Comparison of ENCODE assay signal across 19 cellular contexts in genomic region chr18:3867252-3867651, GRCh38.
DNase-seq lines count a peak whose midpoint lies in the region; ATAC-seq and TF ChIP-seq lines count a peak whose summit lies in the region.
"Had no signal": no experiment of that assay in that cellular context is flagged by ENCODE, and none has a peak within 500 bp of the region (broad histone marks: within the 10 kb centered on the region; RNA-seq: fewer than 3 reads in every experiment).

No MANE protein-coding gene starts in this region.

- no peak overlapping the region for H4K91ac ChIP-seq in mesenchymal stem cell (ENCODE audit: low read length)

- DNase-seq in DMS79 treated with DMSO at 0.1 percent for 48 hours (lab: John Stamatoyannopoulos, UW) = peak; percentile 39
- no peak for DNase-seq in DMS79 (lab: John Stamatoyannopoulos, UW)
- no peak for DNase-seq in mesenchymal stem cell
- no peak for DNase-seq in thoracic aorta (ENCODE audit: low spot score)
- DNase-seq in NCI-H2081 treated with DMSO at 0.1 percent for 48 hours (lab: John Stamatoyannopoulos, UW) = no peak
- DNase-seq in activated CD4-positive, alpha-beta T cell treated with anti-CD3 and anti-CD28 coated beads for 48 hours = no peak
- DNase-seq: H9, HFFc6, NCI-H1105, NCI-H2081, NCI-H526 had no signal

- peak overlapping the region; percentile 84 for H2AK5ac ChIP-seq in mesenchymal stem cell (ENCODE audit: low read length, severe bottlenecking)

- no peak overlapping the region for H2BK15ac ChIP-seq in mesenchymal stem cell (ENCODE audit: low read depth, poor library complexity, severe bottlenecking)

- no peak overlapping the region for H2BK5ac ChIP-seq in mesenchymal stem cell (ENCODE audit: low read depth, low read length, poor library complexity, severe bottlenecking)

- H3K4me2 ChIP-seq in mesenchymal stem cell (ENCODE audit: low read length, poor library complexity, severe bottlenecking) = no peak overlapping the region

- H3K9me3 ChIP-seq in mesenchymal stem cell (ENCODE audit: control insufficient read depth, low read length) (no peaks in the 10 kb centered on the region), thoracic aorta (no peaks in the 10 kb centered on the region)
- H3K9me3 ChIP-seq: SJSA1 had no signal

- 86% methylated on average over 4 of the region's 4 CpGs for WGBS in mesenchymal stem cell

- no peaks in the 10 kb centered on the region for H3K36me3 ChIP-seq in mesenchymal stem cell (ENCODE audit: control insufficient read depth in 1 of 2, insufficient read depth in 2 of 2, low read depth in 1 of 2, low read length in 2 of 2)
- no peaks in the 10 kb centered on the region for H3K36me3 ChIP-seq in thoracic aorta
- H3K36me3 ChIP-seq: SJSA1 had no signal

- no peak overlapping the region for H2AFZ ChIP-seq in mesenchymal stem cell (ENCODE audit: low read depth, low read length)

- H3K4me3 Mint-ChIP-seq in brain = peak overlapping the region in 2 of 5 experiments; percentile 46 to 49
- H3K4me3 Mint-ChIP-seq: H9, HFFc6, IgD-negative memory B cell had no signal

- peak overlapping the region in 4 of 5 experiments; percentile 61 to 87 (median 79) for H3K27ac Mint-ChIP-seq in brain
- H3K27ac Mint-ChIP-seq: HFFc6, IgD-negative memory B cell had no signal

- no peaks in the 10 kb centered on the region for H3K36me3 Mint-ChIP-seq in brain
- H3K36me3 Mint-ChIP-seq: IgD-negative memory B cell had no signal

- H3K79me1 ChIP-seq in mesenchymal stem cell (replicated peaks; ENCODE audit: low read length, poor library complexity, severe bottlenecking) = peaks cover 12% of the 10 kb centered on the region

- no peak overlapping the region for H2BK12ac ChIP-seq in mesenchymal stem cell (ENCODE audit: low read length in 2 of 2)

- peaks cover 30% of the 10 kb centered on the region for H3K4me1 Mint-ChIP-seq in brain
- H3K4me1 Mint-ChIP-seq: IgD-negative memory B cell had no signal

- no peak overlapping the region for H3K27ac ChIP-seq in mesenchymal stem cell (ENCODE audit: low read length, poor library complexity, severe bottlenecking)
- peak overlapping the region; percentile 13 to 55 for H3K27ac ChIP-seq in thoracic aorta
- H3K27ac ChIP-seq: 22Rv1, C4-2B, SJSA1 had no signal

- H3K4me3 ChIP-seq in mesenchymal stem cell (ENCODE audit: insufficient read depth in 1 of 2, low read depth in 1 of 2, low read length in 2 of 2) = no peak overlapping the region
- no peak overlapping the region for H3K4me3 ChIP-seq in thoracic aorta
- H3K4me3 ChIP-seq: GM12878, SJSA1 had no signal

- H3K9ac ChIP-seq in mesenchymal stem cell (ENCODE audit: low read length) = no peak overlapping the region

- ATAC-seq in thoracic aorta (ENCODE audit: insufficient number of reproducible peaks, low FRiP score, low read depth) = no peak
- no peak for ATAC-seq in HG02588 (IDR thresholded peaks at IDR 0.05; ENCODE audit: unreplicated experiment)
- ATAC-seq: GM12878, Right ventricle myocardium inferior had no signal

- no peak overlapping the region for H3K14ac ChIP-seq in mesenchymal stem cell (ENCODE audit: low read length in 2 of 2)

- no peak overlapping the region for H2BK120ac ChIP-seq in mesenchymal stem cell (ENCODE audit: low read depth, low read length)

- no peak overlapping the region for H3K18ac ChIP-seq in mesenchymal stem cell (ENCODE audit: low read depth in 1 of 2, low read length in 2 of 2)

- no peak for TF ChIP-seq CTCF in brain (conservative IDR thresholded peaks at IDR 0.05)
- TF ChIP-seq CTCF in thoracic aorta (IDR thresholded peaks at IDR 0.05) = no peak

- peaks cover 3% of the 10 kb centered on the region for H3K27me3 Mint-ChIP-seq in brain

- no peak overlapping the region for H3K23ac ChIP-seq in mesenchymal stem cell (ENCODE audit: low read length in 2 of 2)

- H3K9me3 Mint-ChIP-seq in brain = no peaks in the 10 kb centered on the region
- H3K9me3 Mint-ChIP-seq: H9, HFFc6 had no signal

- H3K4me1 ChIP-seq in mesenchymal stem cell (ENCODE audit: control insufficient read depth, insufficient read depth, low read depth, low read length) (peaks cover 2% of the 10 kb centered on the region), thoracic aorta (ENCODE audit: control insufficient read depth in 1 of 2, low read depth in 2 of 2) (peaks cover 6 to 18% of the 10 kb centered on the region in 2 donors)
- H3K4me1 ChIP-seq: SJSA1 had no signal

- H3K4ac ChIP-seq in mesenchymal stem cell (ENCODE audit: low read depth in 1 of 2, low read length in 2 of 2) = no peak overlapping the region

- H3K27me3 ChIP-seq in mesenchymal stem cell (ENCODE audit: control insufficient read depth in 1 of 2, insufficient read depth in 1 of 2, low read length in 2 of 2) = no peaks in the 10 kb centered on the region
- no peaks in the 10 kb centered on the region for H3K27me3 ChIP-seq in thoracic aorta (replicated peaks; ENCODE audit: insufficient read depth)

- H4K8ac ChIP-seq in mesenchymal stem cell (ENCODE audit: low read length) = no peak overlapping the region
